Comparison of ENCODE assay signal across 20 cellular contexts in genomic region chr3:74692-75243, GRCh38.
DNase-seq lines count a peak whose midpoint lies in the region; ATAC-seq and TF ChIP-seq lines count a peak whose summit lies in the region.
"Had no signal": no experiment of that assay in that cellular context is flagged by ENCODE, and none has a peak within 500 bp of the region (broad histone marks: within the 10 kb centered on the region; RNA-seq: fewer than 3 reads in every experiment).

No MANE protein-coding gene starts in this region.

- H3K9ac ChIP-seq in skeletal muscle tissue (ENCODE audit: low read depth in 1 of 3, low read length in 3 of 3), result no peak overlapping the region

- no peaks in the 10 kb centered on the region for H3K36me3 ChIP-seq in skeletal muscle tissue (ENCODE audit: control insufficient read depth in 3 of 3, insufficient read depth in 3 of 3, low read length in 3 of 3)

- no peaks in the 10 kb centered on the region for H3K27me3 ChIP-seq in right cardiac atrium (ENCODE audit: control insufficient read depth, insufficient read depth)
- H3K27me3 ChIP-seq in skeletal muscle tissue (ENCODE audit: control insufficient read depth in 3 of 3, insufficient read depth in 3 of 3, low read length in 3 of 3), result no peaks in the 10 kb centered on the region

- DNase-seq in NCI-H69 (lab: John Stamatoyannopoulos, UW) (peak; percentile 8), astrocyte of the spinal cord (ENCODE audit: low read depth, low spot score) (peak; percentile 7), right cardiac atrium (no peak), T-helper 1 cell (no peak), SHP77 treated with DMSO at 0.1 percent for 48 hours (lab: John Stamatoyannopoulos, UW) (no peak)
- DNase-seq: Calu3; CD4-positive, alpha-beta T cell; DMS79 treated with DMSO at 0.1 percent for 48 hours; GOT3; HFFc6; KBM-7; NCI-H1048; NCI-H1694; NCI-H2107; NCI-H345; NCI-H526 treated with DMSO at 0.1 percent for 48 hours; PC-9 had no signal

- H3K27ac ChIP-seq in right cardiac atrium (ENCODE audit: low read length) (peak overlapping the region; percentile 75), skeletal muscle tissue (ENCODE audit: low read depth, low read length) (peak overlapping the region; percentile 67)
- H3K27ac ChIP-seq: PC-9 had no signal

- in situ Hi-C loops in astrocyte of the spinal cord (cut with HindIII; ENCODE audit: low sequenced_read_pairs), result no loop called here

- peaks cover 4% of the 10 kb centered on the region for H3K4me1 ChIP-seq in right cardiac atrium (ENCODE audit: control insufficient read depth, insufficient read depth, low read length)
- peaks cover 0 to 11% (median 7%) of the 10 kb centered on the region in 3 donors for H3K4me1 ChIP-seq in skeletal muscle tissue (ENCODE audit: control insufficient read depth in 3 of 3, insufficient read depth in 3 of 3, low read length in 3 of 3)

- ATAC-seq in right cardiac atrium, result peak; percentile 15 to 40
- no peak for ATAC-seq in GM21576 (IDR thresholded peaks at IDR 0.05; ENCODE audit: unreplicated experiment)
- no peak for ATAC-seq in GM21529 (IDR thresholded peaks at IDR 0.05; ENCODE audit: unreplicated experiment)

- H3K9me3 ChIP-seq in right cardiac atrium (ENCODE audit: control insufficient read depth, low read length) (no peaks in the 10 kb centered on the region), skeletal muscle tissue (ENCODE audit: control insufficient read depth in 3 of 3, low read length in 3 of 3) (no peaks in the 10 kb centered on the region)

- H3K4me3 ChIP-seq in astrocyte of the spinal cord (ENCODE audit: low read depth, low read length) (no peak overlapping the region), right cardiac atrium (ENCODE audit: low read length) (no peak overlapping the region), skeletal muscle tissue (ENCODE audit: low read length in 3 of 3) (no peak overlapping the region)
- H3K4me3 ChIP-seq: PC-9 had no signal

- 50% methylated on average over 3 of the region's 3 CpGs for WGBS in right cardiac atrium

- TF ChIP-seq CTCF in astrocyte of the spinal cord (IDR thresholded peaks at IDR 0.05; ENCODE audit: low read depth, low read length), result no peak

- intact Hi-C loops in right cardiac atrium (cut with DNase I), result no loop called here

Comparison
In these comparisons a context has a peak if more than half of its experiments do, and no peak if none do; other contexts are left out.
1. DNase-seq: peak in NCI-H69 (single experiment) and astrocyte of the spinal cord (single experiment); none in right cardiac atrium (0 of 3), T-helper 1 cell (0 of 5) and SHP77 treated with DMSO at 0.1 percent for 48 hours (single experiment).
2. ATAC-seq: peak in right cardiac atrium (2 of 2); none in GM21576 (single experiment) and GM21529 (single experiment).